In genomic region chr1:10472220-10473144, GRCh38 we compare ENCODE assay signal across 1 cellular context.
TF ChIP-seq lines count a peak whose summit lies in the region.

TSS of gene DFFA (minus strand) at chr1:10472529. CDS start at chr1:10472458, 71 bp downstream.

TF ChIP-seq in HCT116, 20 proteins besides CTCF, POLR2A, EP300 and RAD21 (continued from another document):
- TF ChIP-seq ATF3 (IDR thresholded peaks at IDR 0.05), result no peak
- no peak for TF ChIP-seq CEBPB (IDR thresholded peaks at IDR 0.05; ENCODE audit: low read depth)
- peak; percentile 59; the same call in 1 of the 2 replicates for TF ChIP-seq ZFX (IDR thresholded peaks at IDR 0.05)
- peak; percentile 91 for TF ChIP-seq POLR2AphosphoS5 (IDR thresholded peaks at IDR 0.05; ENCODE audit: low read depth, low read length)
